Comparison of ENCODE assay signal across 16 cellular contexts in the genomic region with DNA sequence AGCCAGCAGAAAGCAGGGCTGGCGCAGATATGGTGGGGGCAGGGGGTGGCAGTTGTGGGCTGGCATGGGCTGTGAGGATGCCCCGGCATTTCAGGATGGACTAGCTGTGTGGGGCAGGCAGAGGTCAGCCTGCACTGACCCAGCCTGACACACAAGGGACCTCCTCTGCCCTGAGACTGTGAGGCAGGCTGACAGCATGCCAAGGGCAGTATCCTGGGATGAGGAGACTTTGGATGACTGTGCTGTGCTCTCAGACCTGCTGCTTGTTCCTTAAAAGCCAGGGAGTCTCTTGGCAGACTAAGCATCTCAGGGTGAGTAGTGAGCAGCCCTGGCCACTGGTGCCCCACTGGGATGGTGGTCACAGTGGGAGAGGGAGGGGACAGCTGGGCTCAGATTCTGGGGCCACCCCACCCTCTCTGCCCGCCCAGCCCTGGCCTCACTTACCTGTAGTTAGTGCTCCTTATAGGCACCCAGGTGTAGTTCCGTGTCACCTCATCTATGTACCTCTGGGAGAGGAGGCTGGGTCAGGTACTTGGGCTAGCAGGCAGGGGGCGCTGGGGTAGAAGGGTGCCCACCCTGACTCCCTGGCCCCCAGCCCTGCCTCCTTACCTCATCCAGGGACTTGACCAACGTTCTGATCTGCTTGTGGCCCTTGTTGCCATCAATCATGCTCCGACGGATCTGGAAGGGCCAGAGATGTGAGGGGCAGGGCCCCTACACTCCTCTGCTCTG. TPM values are rescaled to one million over a fixed set of nuclear protein-coding genes. Genes with fewer than 3 reads are reported as not detected.
A peak's percentile ranks its signal among the peaks of the same experiment; 100 is the strongest.
DNase-seq lines count a peak whose midpoint lies in the region; ATAC-seq and TF ChIP-seq lines count a peak whose summit lies in the region.
"Had no signal": no experiment of that assay in that cellular context is flagged by ENCODE, and none has a peak within 500 bp of the region (broad histone marks: within the 10 kb centered on the region; RNA-seq: fewer than 3 reads in every experiment).

No MANE protein-coding gene starts in this region.

- ATAC-seq in activated CD4-positive, alpha-beta T cell treated with anti-CD3 and anti-CD28 coated beads for 36 hours = peak; percentile 26

- no peak for DNase-seq in activated CD4-positive, alpha-beta T cell treated with anti-CD3 and anti-CD28 coated beads for 36 hours
- no peak for DNase-seq in activated CD4-positive, alpha-beta T cell treated with anti-CD3 and anti-CD28 coated beads, Interleukin-2, amount 10 ng/mL, durations not matched to agents 7 days and 5 days
- DNase-seq in HFF-Myc (ENCODE audit: extremely low read depth, low read depth) (no peak), astrocyte of the spinal cord (ENCODE audit: low read depth, low spot score) (no peak), retinal pigment epithelial cell (ENCODE audit: low read depth) (no peak), dermis blood vessel endothelial cell (no peak), hippocampal formation (lab: John Stamatoyannopoulos, UW) (no peak), caudate nucleus (lab: John Stamatoyannopoulos, UW) (no peak)
- DNase-seq: activated CD8-positive, alpha-beta memory T cell treated with anti-CD3 and anti-CD28 coated beads for 24 hours; cerebellar nuclear complex; mesenchymal stem cell; ovary; Peyer's patch; stimulated activated CD4-positive, alpha-beta T cell treated with anti-CD3 and anti-CD28 coated beads, Interleukin-15, amount 100 ng/mL, for 24 hours; T-helper 9 cell had no signal

- in situ Hi-C loops in astrocyte of the spinal cord (cut with HindIII; ENCODE audit: low sequenced_read_pairs) = no loop called here

- no peak overlapping the region for H3K27ac ChIP-seq in caudate nucleus (ENCODE audit: low read depth, low read length)
- H3K27ac ChIP-seq: ovary, Peyer's patch, tibial nerve had no signal

- POLR2A ChIA-PET in activated CD4-positive, alpha-beta T cell treated with anti-CD3 and anti-CD28 coated beads for 36 hours (lab: Charles Lee) = no interaction called here
- POLR2A ChIA-PET in activated CD4-positive, alpha-beta T cell treated with anti-CD3 and anti-CD28 coated beads, Interleukin-2, amount 10 ng/mL, durations not matched to agents 7 days and 5 days (lab: Charles Lee) = no interaction called here

- H3K9me3 Mint-ChIP-seq in activated CD4-positive, alpha-beta T cell treated with anti-CD3 and anti-CD28 coated beads for 36 hours (ENCODE audit: low read depth) = no peaks in the 10 kb centered on the region
- H3K9me3 Mint-ChIP-seq in activated CD4-positive, alpha-beta T cell treated with anti-CD3 and anti-CD28 coated beads, Interleukin-2, amount 10 ng/mL, durations not matched to agents 7 days and 5 days = no peaks in the 10 kb centered on the region

- intact Hi-C loops in activated CD4-positive, alpha-beta T cell treated with anti-CD3 and anti-CD28 coated beads for 36 hours (cut with DNase I, micrococcal nuclease) = no loop called here

- H3K4me1 Mint-ChIP-seq in activated CD4-positive, alpha-beta T cell treated with anti-CD3 and anti-CD28 coated beads for 36 hours = peaks cover 8% of the 10 kb centered on the region
- peaks cover 2% of the 10 kb centered on the region for H3K4me1 Mint-ChIP-seq in activated CD4-positive, alpha-beta T cell treated with anti-CD3 and anti-CD28 coated beads, Interleukin-2, amount 10 ng/mL, durations not matched to agents 7 days and 5 days

- H3K4me3 ChIP-seq in HFF-Myc (replicated peaks; ENCODE audit: low read depth, low read length) (no peak overlapping the region), astrocyte of the spinal cord (ENCODE audit: low read depth, low read length) (no peak overlapping the region), retinal pigment epithelial cell (ENCODE audit: low read length) (no peak overlapping the region)
- H3K4me3 ChIP-seq: ovary, Peyer's patch, tibial nerve had no signal

- H3K27me3 Mint-ChIP-seq in activated CD4-positive, alpha-beta T cell treated with anti-CD3 and anti-CD28 coated beads for 36 hours = no peaks in the 10 kb centered on the region
- peaks cover 4% of the 10 kb centered on the region for H3K27me3 Mint-ChIP-seq in activated CD4-positive, alpha-beta T cell treated with anti-CD3 and anti-CD28 coated beads, Interleukin-2, amount 10 ng/mL, durations not matched to agents 7 days and 5 days

- H3K27ac Mint-ChIP-seq in activated CD4-positive, alpha-beta T cell treated with anti-CD3 and anti-CD28 coated beads for 36 hours = no peak overlapping the region
- H3K27ac Mint-ChIP-seq in activated CD4-positive, alpha-beta T cell treated with anti-CD3 and anti-CD28 coated beads, Interleukin-2, amount 10 ng/mL, durations not matched to agents 7 days and 5 days = no peak overlapping the region

- H3K36me3 Mint-ChIP-seq in activated CD4-positive, alpha-beta T cell treated with anti-CD3 and anti-CD28 coated beads for 36 hours (ENCODE audit: low read depth) = no peaks in the 10 kb centered on the region
- H3K36me3 Mint-ChIP-seq in activated CD4-positive, alpha-beta T cell treated with anti-CD3 and anti-CD28 coated beads, Interleukin-2, amount 10 ng/mL, durations not matched to agents 7 days and 5 days (ENCODE audit: low read depth) = no peaks in the 10 kb centered on the region

- H3K4me3 Mint-ChIP-seq in activated CD4-positive, alpha-beta T cell treated with anti-CD3 and anti-CD28 coated beads for 36 hours = no peak overlapping the region
- no peak overlapping the region for H3K4me3 Mint-ChIP-seq in activated CD4-positive, alpha-beta T cell treated with anti-CD3 and anti-CD28 coated beads, Interleukin-2, amount 10 ng/mL, durations not matched to agents 7 days and 5 days

- TF ChIP-seq CTCF in HFF-Myc (IDR thresholded peaks at IDR 0.05; ENCODE audit: low read depth, low read length, missing control alignments) (peak; percentile 16), astrocyte of the spinal cord (IDR thresholded peaks at IDR 0.05; ENCODE audit: low read depth, low read length) (peak; percentile 12), retinal pigment epithelial cell (conservative IDR thresholded peaks at IDR 0.05; ENCODE audit: low read depth, low read length) (peak; percentile 29)

- CTCF ChIA-PET in activated CD4-positive, alpha-beta T cell treated with anti-CD3 and anti-CD28 coated beads for 36 hours (lab: Charles Lee) = no interaction called here
- CTCF ChIA-PET in activated CD4-positive, alpha-beta T cell treated with anti-CD3 and anti-CD28 coated beads, Interleukin-2, amount 10 ng/mL, durations not matched to agents 7 days and 5 days (lab: Charles Lee) = interaction anchor here (0.5 kb wide), 1 partner anchor 29 kb away, joined by 3 read pairs; no protein-coding TSS in a partner anchor

RNA-seq across cellular contexts. Expression of a gene that starts 16.0 kb away (rescaled TPM):
- total RNA-seq in activated CD4-positive, alpha-beta T cell treated with anti-CD3 and anti-CD28 coated beads for 36 hours = 10 to 100 TPM; 13.1 to 16.1 TPM
- 10 to 100 TPM; 17.5 to 19.2 TPM for total RNA-seq in activated CD4-positive, alpha-beta T cell treated with anti-CD3 and anti-CD28 coated beads, Interleukin-2, amount 10 ng/mL, durations not matched to agents 7 days and 5 days
- 60.3 and 61.6 TPM in 2 replicates for total RNA-seq in dermis blood vessel endothelial cell

RNA-seq across cellular contexts. Expression of a gene that starts 24.7 kb away (rescaled TPM):
- total RNA-seq in activated CD4-positive, alpha-beta T cell treated with anti-CD3 and anti-CD28 coated beads for 36 hours = 10 to 100 TPM; 10.3 to 14.3 TPM
- 10 to 100 TPM; 35.3 to 40.9 TPM for total RNA-seq in activated CD4-positive, alpha-beta T cell treated with anti-CD3 and anti-CD28 coated beads, Interleukin-2, amount 10 ng/mL, durations not matched to agents 7 days and 5 days
- 26.2 and 30.0 TPM in 2 replicates for total RNA-seq in dermis blood vessel endothelial cell

RNA-seq across cellular contexts. Expression of a gene that starts 24.8 kb away (rescaled TPM):
- total RNA-seq in activated CD4-positive, alpha-beta T cell treated with anti-CD3 and anti-CD28 coated beads for 36 hours = 10 to 100 TPM; 42.5 to 43.0 TPM
- 10 to 100 TPM; 40.8 to 46.5 TPM for total RNA-seq in activated CD4-positive, alpha-beta T cell treated with anti-CD3 and anti-CD28 coated beads, Interleukin-2, amount 10 ng/mL, durations not matched to agents 7 days and 5 days
- total RNA-seq in dermis blood vessel endothelial cell = 14.0 and 16.8 TPM in 2 replicates

RNA-seq across cellular contexts. Expression of a gene that starts 29.8 kb away (rescaled TPM):
- 1 to 10 TPM; 1.0 to 1.3 TPM for total RNA-seq in activated CD4-positive, alpha-beta T cell treated with anti-CD3 and anti-CD28 coated beads for 36 hours
- 1 to 10 TPM; 3.5 to 3.6 TPM for total RNA-seq in activated CD4-positive, alpha-beta T cell treated with anti-CD3 and anti-CD28 coated beads, Interleukin-2, amount 10 ng/mL, durations not matched to agents 7 days and 5 days
- 0.05 TPM in 1 of 2 replicates, not detected in the other for total RNA-seq in dermis blood vessel endothelial cell

RNA-seq across cellular contexts. Expression of a gene that starts 34.7 kb away (rescaled TPM):
- 10 to 100 TPM; 30.8 to 50.7 TPM for total RNA-seq in activated CD4-positive, alpha-beta T cell treated with anti-CD3 and anti-CD28 coated beads for 36 hours
- total RNA-seq in activated CD4-positive, alpha-beta T cell treated with anti-CD3 and anti-CD28 coated beads, Interleukin-2, amount 10 ng/mL, durations not matched to agents 7 days and 5 days = 100 to 1,000 TPM in 1 of 2 experiments, 10 to 100 TPM in 1; 88.3 to 122 TPM
- 21.7 and 28.8 TPM in 2 replicates for total RNA-seq in dermis blood vessel endothelial cell
